Comparison of ENCODE assay signal across 19 cellular contexts in the genomic region with DNA sequence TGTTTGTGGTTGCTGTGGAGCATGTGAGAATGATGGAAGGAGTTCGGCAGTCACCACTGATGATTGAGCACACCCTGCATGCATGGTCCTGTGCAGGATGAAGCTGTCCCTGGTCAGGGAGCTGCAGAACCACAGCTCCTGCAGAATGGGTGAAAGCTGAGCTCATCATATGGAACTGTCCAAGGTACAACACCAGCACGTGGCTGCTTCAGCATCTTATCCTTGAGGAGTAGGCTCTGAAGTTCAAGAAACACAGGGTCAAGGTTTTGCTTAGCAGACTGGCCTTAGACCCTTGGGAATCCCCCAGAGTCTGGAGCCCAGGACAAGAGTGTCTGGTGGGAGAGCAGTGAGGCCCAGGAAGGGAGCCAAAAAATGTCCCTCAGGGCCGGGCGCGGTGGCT.
DNase-seq lines count a peak whose midpoint lies in the region; ATAC-seq, FAIRE-seq and TF ChIP-seq lines count a peak whose summit lies in the region.
"Had no signal": no experiment of that assay in that cellular context is flagged by ENCODE, and none has a peak within 500 bp of the region (broad histone marks: within the 10 kb centered on the region; RNA-seq: fewer than 3 reads in every experiment).

No MANE protein-coding gene starts in this region.

- SMC1A ChIA-PET in GM12878 (lab: Charles Lee; ENCODE audit: uncharacterized antibody, unreplicated experiment): no interaction called here

- in situ Hi-C loops in GM12878 (cut with MboI): no loop called here

- TF ChIP-seq CTCF in GM12878 (IDR thresholded peaks at IDR 0.05 in 2 of 3, conservative IDR thresholded peaks at IDR 0.05 in 1 of 3; ENCODE audit: control insufficient read depth in 2 of 3, extremely low read depth in 1 of 3, insufficient read depth in 1 of 3, low read depth in 3 of 3, low read length in 3 of 3) (no peak), BE2C (IDR thresholded peaks at IDR 0.05; ENCODE audit: low read depth, low read length) (no peak)

- H3K4me3 ChIP-seq in GM12878: no peak overlapping the region
- no peak overlapping the region for H3K4me3 ChIP-seq in BE2C (ENCODE audit: low read depth, low read length)

- H3K9me3 ChIP-seq in GM12878 (replicated peaks; ENCODE audit: control insufficient read depth, insufficient read depth, low read length) (no peaks in the 10 kb centered on the region), BE2C (no peaks in the 10 kb centered on the region; the same call in 1 of the 2 replicates)

- DNase-seq in GM12878 (ENCODE audit: low read depth, low spot score) (no peak), islet precursor cell (peak; percentile 57), urothelium cell line (ENCODE audit: low spot score) (peak; percentile 40), BE2C (no peak), NCI-H2081 treated with DMSO at 0.1 percent for 48 hours (lab: John Stamatoyannopoulos, UW) (no peak)
- DNase-seq: Calu3; CD4-positive, alpha-beta memory T cell; DMS53; Karpas-422; MM.1S; NCI-H1417; NCI-H1930; NCI-H2171 treated with DMSO at 0.1 percent for 48 hours; NCI-H446 treated with DMSO at 0.1 percent for 48 hours; NCI-H748 treated with DMSO at 0.1 percent for 48 hours; PC-3; SW 1271 had no signal

- intact Hi-C loops in GM12878 (cut with micrococcal nuclease; ENCODE audit: unreplicated experiment): no loop called here

- H3K79me2 ChIP-seq in GM12878 (ENCODE audit: control insufficient read depth, insufficient read depth, low read length): no peaks in the 10 kb centered on the region

- no peaks in the 10 kb centered on the region for H3K4me1 ChIP-seq in GM12878 (ENCODE audit: control insufficient read depth, insufficient read depth, low read length)
- no peaks in the 10 kb centered on the region for H3K4me1 ChIP-seq in BE2C

- no peaks in the 10 kb centered on the region for H3K36me3 ChIP-seq in GM12878 (ENCODE audit: control insufficient read depth in 2 of 2, insufficient read depth in 2 of 2, low read length in 1 of 2)
- no peaks in the 10 kb centered on the region for H3K36me3 ChIP-seq in BE2C

- no TSS peak for BruUV-seq in GM12878 (replicated peaks; lab: Mats Ljungman, UMichigan)

- no peak overlapping the region for H3K9ac ChIP-seq in GM12878 (ENCODE audit: control insufficient read depth, insufficient read depth, low read length)

- POLR2A ChIA-PET in GM12878 (lab: Charles Lee): no interaction called here

- RAD21 ChIA-PET in GM12878 (lab: Charles Lee; ENCODE audit: unreplicated experiment): no interaction called here

- TF ChIP-seq EP300 in Ishikawa (IDR thresholded peaks at IDR 0.05; ENCODE audit: borderline replicate concordance) (no peak), GM12878 (IDR thresholded peaks at IDR 0.05; ENCODE audit: borderline replicate concordance in 1 of 2, control insufficient read depth in 1 of 2, low read depth in 2 of 2, low read length in 2 of 2) (no peak)

- no peak for TF ChIP-seq POLR2A in GM12878 (IDR thresholded peaks at IDR 0.05; ENCODE audit: low read depth, low read length)

- no peak overlapping the region for H3K4me2 ChIP-seq in GM12878 (ENCODE audit: control insufficient read depth, insufficient read depth)

- H2AFZ ChIP-seq in GM12878 (ENCODE audit: control insufficient read depth, low read depth, low read length): no peak overlapping the region

- no peaks in the 10 kb centered on the region for H4K20me1 ChIP-seq in GM12878 (ENCODE audit: control insufficient read depth, insufficient read depth)

- CTCF ChIA-PET in GM12878 (lab: Yijun Ruan, JAX): no interaction called here

- H3K27me3 ChIP-seq in GM12878 (replicated peaks in 1 of 2; ENCODE audit: control insufficient read depth in 2 of 2, insufficient read depth in 2 of 2, low read length in 1 of 2) (no peaks in the 10 kb centered on the region), BE2C (no peaks in the 10 kb centered on the region)

- H3K27ac ChIP-seq in GM12878 (ENCODE audit: control insufficient read depth, insufficient read depth): no peak overlapping the region

- FAIRE-seq in GM12878 (lab: Jason Lieb, UNC) (no peak), urothelium cell line (lab: Jason Lieb, UNC) (no peak)

- TF ChIP-seq RAD21 in Ishikawa (IDR thresholded peaks at IDR 0.05; ENCODE audit: low read depth): no peak
- TF ChIP-seq RAD21 in GM12878 (IDR thresholded peaks at IDR 0.05; ENCODE audit: insufficient read depth, low read depth, low read length): no peak

- WGBS in GM12878 (ENCODE audit: insufficient coverage, insufficient replicate concordance, low lambda C conversion rate, missing lambda C conversion rate): 47% methylated on average over 5 of the region's 5 CpGs

- no peak for ATAC-seq in GM12878
- no peak for ATAC-seq in GM21367 (IDR thresholded peaks at IDR 0.05; ENCODE audit: unreplicated experiment)
- ATAC-seq: PC-3 had no signal

TF ChIP-seq in Ishikawa, 13 proteins besides CTCF, POLR2A, EP300 and RAD21:
- TF ChIP-seq CEBPB (IDR thresholded peaks at IDR 0.05) (no peak), NFIC (IDR thresholded peaks at IDR 0.05) (no peak), ZBTB7A (IDR thresholded peaks at IDR 0.05; ENCODE audit: low read depth) (no peak), TAF1 (IDR thresholded peaks at IDR 0.05; ENCODE audit: low read depth) (no peak), TCF12 (IDR thresholded peaks at IDR 0.05; ENCODE audit: low read depth) (no peak)
- TF ChIP-seq, protein P1, sequence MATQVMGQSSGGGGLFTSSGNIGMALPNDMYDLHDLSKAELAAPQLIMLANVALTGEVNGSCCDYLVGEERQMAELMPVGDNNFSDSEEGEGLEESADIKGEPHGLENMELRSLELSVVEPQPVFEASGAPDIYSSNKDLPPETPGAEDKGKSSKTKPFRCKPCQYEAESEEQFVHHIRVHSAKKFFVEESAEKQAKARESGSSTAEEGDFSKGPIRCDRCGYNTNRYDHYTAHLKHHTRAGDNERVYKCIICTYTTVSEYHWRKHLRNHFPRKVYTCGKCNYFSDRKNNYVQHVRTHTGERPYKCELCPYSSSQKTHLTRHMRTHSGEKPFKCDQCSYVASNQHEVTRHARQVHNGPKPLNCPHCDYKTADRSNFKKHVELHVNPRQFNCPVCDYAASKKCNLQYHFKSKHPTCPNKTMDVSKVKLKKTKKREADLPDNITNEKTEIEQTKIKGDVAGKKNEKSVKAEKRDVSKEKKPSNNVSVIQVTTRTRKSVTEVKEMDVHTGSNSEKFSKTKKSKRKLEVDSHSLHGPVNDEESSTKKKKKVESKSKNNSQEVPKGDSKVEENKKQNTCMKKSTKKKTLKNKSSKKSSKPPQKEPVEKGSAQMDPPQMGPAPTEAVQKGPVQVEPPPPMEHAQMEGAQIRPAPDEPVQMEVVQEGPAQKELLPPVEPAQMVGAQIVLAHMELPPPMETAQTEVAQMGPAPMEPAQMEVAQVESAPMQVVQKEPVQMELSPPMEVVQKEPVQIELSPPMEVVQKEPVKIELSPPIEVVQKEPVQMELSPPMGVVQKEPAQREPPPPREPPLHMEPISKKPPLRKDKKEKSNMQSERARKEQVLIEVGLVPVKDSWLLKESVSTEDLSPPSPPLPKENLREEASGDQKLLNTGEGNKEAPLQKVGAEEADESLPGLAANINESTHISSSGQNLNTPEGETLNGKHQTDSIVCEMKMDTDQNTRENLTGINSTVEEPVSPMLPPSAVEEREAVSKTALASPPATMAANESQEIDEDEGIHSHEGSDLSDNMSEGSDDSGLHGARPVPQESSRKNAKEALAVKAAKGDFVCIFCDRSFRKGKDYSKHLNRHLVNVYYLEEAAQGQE (IDR thresholded peaks at IDR 0.05; ENCODE audit: low read depth): peak; percentile 50; the same call in 1 of the 2 replicates
TF ChIP-seq in Ishikawa: peak in this region for 1.

TF ChIP-seq in GM12878, 131 proteins besides CTCF, POLR2A, EP300 and RAD21:
- TF ChIP-seq FOXM1 (IDR thresholded peaks at IDR 0.05; ENCODE audit: low read depth, low read length): no peak
- TF ChIP-seq, protein P1 (IDR thresholded peaks at IDR 0.05; ENCODE audit: low read depth, low read length): peak; percentile 71; the same call in 1 of the 2 replicates

Comparison
In these comparisons a context has a peak if more than half of its experiments do, and no peak if none do; other contexts are left out.
1. DNase-seq: peak in islet precursor cell (single experiment) and urothelium cell line (single experiment); none in GM12878 (single experiment), BE2C (single experiment) and NCI-H2081 treated with DMSO at 0.1 percent for 48 hours (single experiment).